Comparison of ENCODE assay signal across 18 cellular contexts in the genomic region with DNA sequence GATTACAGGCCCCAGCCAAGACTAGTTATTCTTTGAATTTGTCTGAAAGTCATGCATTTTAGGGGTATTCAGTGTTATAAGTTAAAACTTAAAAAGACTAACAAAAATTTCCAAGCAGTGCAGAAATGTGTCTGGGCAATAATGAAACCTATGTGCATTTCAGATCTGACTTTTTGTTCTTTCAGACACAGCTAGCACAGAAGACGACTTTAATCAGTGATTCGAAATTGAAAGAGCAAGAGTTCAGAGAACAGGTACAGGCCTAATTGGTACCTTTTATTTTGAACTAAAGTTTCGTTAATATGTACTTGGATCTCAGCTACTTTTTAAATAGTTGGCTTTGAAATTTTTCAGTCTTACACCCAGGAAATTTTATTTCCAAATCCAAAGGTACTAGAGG.
DNase-seq lines count a peak whose midpoint lies in the region; ATAC-seq, FAIRE-seq and TF ChIP-seq lines count a peak whose summit lies in the region.
"Had no signal": no experiment of that assay in that cellular context is flagged by ENCODE, and none has a peak within 500 bp of the region (broad histone marks: within the 10 kb centered on the region; RNA-seq: fewer than 3 reads in every experiment).

No MANE protein-coding gene starts in this region.

- no peaks in the 10 kb centered on the region for H3K9me3 ChIP-seq in stomach

- no peak overlapping the region for H3K27ac ChIP-seq in stomach

- H3K4me3 ChIP-seq in stomach, result no peak overlapping the region
- H3K4me3 ChIP-seq: GM23338 had no signal

- TF ChIP-seq POLR2A in GM12891 (IDR thresholded peaks at IDR 0.05; ENCODE audit: low read depth, low read length) (no peak), stomach (IDR thresholded peaks at IDR 0.05) (no peak)

- peaks cover 100% of the 10 kb centered on the region for H3K36me3 Mint-ChIP-seq in activated T-helper 17 cell treated with anti-CD3 and anti-CD28 coated beads, Interleukin-2, amount 50 U/mL, for 72 hours (ENCODE audit: low read depth)

- H3K36me3 ChIP-seq in stomach, result peaks cover 63 to 100% (median 100%) of the 10 kb centered on the region in 4 donors

- peak overlapping the region; percentile 8 for H3K27ac Mint-ChIP-seq in activated T-helper 17 cell treated with anti-CD3 and anti-CD28 coated beads, Interleukin-2, amount 50 U/mL, for 72 hours
- H3K27ac Mint-ChIP-seq: CD4-positive, alpha-beta memory T cell; GM23338; H9 had no signal

- H3K27me3 ChIP-seq in stomach, result no peaks in the 10 kb centered on the region

- intact Hi-C loops in stomach (cut with DNase I; ENCODE audit: low total_unique reads), result no loop called here

- no peak for FAIRE-seq in GM12891 (lab: Jason Lieb, UNC)
- FAIRE-seq: GM12892, GM19239 had no signal

- 83 to 93% (median 92%) methylated on average over 3 of the region's 3 CpGs for WGBS in stomach, 5 donors

- DNase-seq in GM12891 (ENCODE audit: insufficient read length, low spot score) (no peak), stomach (no peak)
- DNase-seq: C1 segment of cervical spinal cord; Calu3; CD4-positive, alpha-beta memory T cell; COR-L47; DMS53; DMS79 treated with DMSO at 0.1 percent for 48 hours; GF-D8; H9 had no signal

- no peaks in the 10 kb centered on the region for H3K9me3 Mint-ChIP-seq in activated T-helper 17 cell treated with anti-CD3 and anti-CD28 coated beads, Interleukin-2, amount 50 U/mL, for 72 hours
- H3K9me3 Mint-ChIP-seq: CD4-positive, alpha-beta memory T cell; GM23338; H9 had no signal

- TF ChIP-seq EP300 in stomach (IDR thresholded peaks at IDR 0.05), result no peak

- H3K4me3 Mint-ChIP-seq in activated T-helper 17 cell treated with anti-CD3 and anti-CD28 coated beads, Interleukin-2, amount 50 U/mL, for 72 hours, result no peak overlapping the region
- H3K4me3 Mint-ChIP-seq: CD4-positive, alpha-beta memory T cell; GM23338; H9 had no signal

- H3K4me1 ChIP-seq in stomach, result no peaks in the 10 kb centered on the region

- TF ChIP-seq CTCF in stomach (IDR thresholded peaks at IDR 0.05), result no peak

- no peaks in the 10 kb centered on the region for H3K27me3 Mint-ChIP-seq in activated T-helper 17 cell treated with anti-CD3 and anti-CD28 coated beads, Interleukin-2, amount 50 U/mL, for 72 hours
- H3K27me3 Mint-ChIP-seq: CD4-positive, alpha-beta memory T cell had no signal

- no peaks in the 10 kb centered on the region for H3K4me1 Mint-ChIP-seq in activated T-helper 17 cell treated with anti-CD3 and anti-CD28 coated beads, Interleukin-2, amount 50 U/mL, for 72 hours
- H3K4me1 Mint-ChIP-seq: GM23338, H9 had no signal

- ATAC-seq in GM19035 (IDR thresholded peaks at IDR 0.05; ENCODE audit: unreplicated experiment) (peak; percentile 55), GM21526 (IDR thresholded peaks at IDR 0.05; ENCODE audit: low FRiP score, unreplicated experiment) (peak; percentile 68), HG02981 (IDR thresholded peaks at IDR 0.05; ENCODE audit: unreplicated experiment) (no peak)
- no peak for ATAC-seq in activated T-helper 17 cell treated with anti-CD3 and anti-CD28 coated beads, Interleukin-2, amount 50 U/mL, for 72 hours (replicated peaks)
- ATAC-seq: GM23338, HCT116 had no signal

TF ChIP-seq in GM12891, 5 proteins besides CTCF, POLR2A, EP300 and RAD21:
- no peak for TF ChIP-seq POU2F2 (IDR thresholded peaks at IDR 0.05; ENCODE audit: low read depth, low read length)
TF ChIP-seq in GM12891: peak in this region for 0.

Comparison
In these comparisons a context has a peak if more than half of its experiments do, and no peak if none do; other contexts are left out.
1. ATAC-seq: peak in GM19035 (single experiment) and GM21526 (single experiment); none in activated T-helper 17 cell treated with anti-CD3 and anti-CD28 coated beads, Interleukin-2, amount 50 U/mL, for 72 hours (single experiment) and HG02981 (single experiment).